Comparison of ENCODE assay signal across 15 cellular contexts in genomic region chr3:65352951-65353350, GRCh38.
"Had no signal": no experiment of that assay in that cellular context is flagged by ENCODE, and none has a peak within 500 bp of the region (broad histone marks: within the 10 kb centered on the region; RNA-seq: fewer than 3 reads in every experiment).

No MANE protein-coding gene starts in this region.

- ATAC-seq: activated naive CD4-positive, alpha-beta T cell treated with anti-CD3 and anti-CD28 coated beads, Interleukin-2, amount 50 U/mL, for 72 hours; left lung had no signal

- H3K4me1 ChIP-seq: left lung, vagina had no signal

- H3K36me3 ChIP-seq: cardiac muscle cell, vagina had no signal

- DNase-seq: activated CD4-positive, alpha-beta T cell treated with anti-CD3 and anti-CD28 coated beads, Interleukin-2, amount 50 U/mL, for 48 hours; activated gamma-delta T cell treated with Interleukin-2 at 50 U/mL for 16 hours; amniotic stem cell; dorsolateral prefrontal cortex; head of caudate nucleus; left lung; nephron progenitor cell; nucleus accumbens; stimulated activated CD4-positive, alpha-beta T cell treated with anti-CD3 and anti-CD28 coated beads, Interleukin-2, amount 100 ng/mL, for 24 hours; stimulated activated naive CD4-positive, alpha-beta T cell treated with Interleukin-2 at 50 U/mL for 16 hours; substantia nigra had no signal

- H3K4me3 ChIP-seq: cardiac muscle cell, dorsolateral prefrontal cortex, left lung, tibial nerve, vagina had no signal

- H3K27me3 ChIP-seq: cardiac muscle cell, dorsolateral prefrontal cortex, tibial nerve, vagina had no signal

- H3K4me3 Mint-ChIP-seq: nephron progenitor cell had no signal

- H3K9me3 ChIP-seq: left lung, tibial nerve, vagina had no signal

- H3K27ac ChIP-seq: cardiac muscle cell, dorsolateral prefrontal cortex, left lung, vagina had no signal

- H3K27ac Mint-ChIP-seq: activated naive CD4-positive, alpha-beta T cell treated with anti-CD3 and anti-CD28 coated beads, Interleukin-2, amount 50 U/mL, for 72 hours; nephron progenitor cell had no signal
